ENCODE assay signal across 8 cellular contexts in genomic region chr2:11681722-11682589, GRCh38. TPM values are rescaled to one million over a fixed set of nuclear protein-coding genes. Genes with fewer than 3 reads are reported as not detected.
DNase-seq lines count a peak whose midpoint lies in the region; ATAC-seq and TF ChIP-seq lines count a peak whose summit lies in the region.

No MANE protein-coding gene starts in this region.

- WGBS in IMR-90 (ENCODE audit: extremely low coverage in 2 of 2, insufficient read length in 1 of 2), 2 experiments, result 55% methylated on average over 6 of the region's 31 CpGs; no CpG with 5 or more reads in 1 of the 2 experiments
- 65% methylated on average over 30 of the region's 31 CpGs for WGBS in hepatocyte (ENCODE audit: low lambda C conversion rate, missing lambda C conversion rate)

- TF ChIP-seq POLR2A in IMR-90 (IDR thresholded peaks at IDR 0.05; ENCODE audit: low read depth, low read length), result no peak

- H2BK5ac ChIP-seq in IMR-90 (ENCODE audit: low read depth, low read length, poor library complexity, severe bottlenecking), result no peak overlapping the region

- H2AK9ac ChIP-seq in IMR-90 (replicated peaks; ENCODE audit: low read depth, low read length, poor library complexity), result no peak overlapping the region

- H2BK20ac ChIP-seq in IMR-90 (ENCODE audit: low read depth, low read length), result no peak overlapping the region

- no peak overlapping the region for H3K4me3 ChIP-seq in IMR-90 (ENCODE audit: insufficient read depth, low read depth, low read length)
- no peak overlapping the region for H3K4me3 ChIP-seq in hepatocyte

- ATAC-seq in IMR-90 (ENCODE audit: low read depth), result no peak
- no peak for ATAC-seq in GM21360 (IDR thresholded peaks at IDR 0.05; ENCODE audit: unreplicated experiment)
- ATAC-seq in GM21526 (IDR thresholded peaks at IDR 0.05; ENCODE audit: low FRiP score, unreplicated experiment), result no peak

- dilution Hi-C loops in IMR-90 (cut with HindIII; ENCODE audit: low sequenced_read_pairs, unreplicated experiment), result no loop called here

- H3K9me1 ChIP-seq in IMR-90 (ENCODE audit: insufficient read depth, low read length), result no peaks in the 10 kb centered on the region; the same call in 1 of the 2 replicates

- POLR2A ChIA-PET in IMR-90 (lab: Charles Lee; ENCODE audit: unreplicated experiment), result no interaction called here

- peak; percentile 51 for TF ChIP-seq RAD21 in IMR-90 (IDR thresholded peaks at IDR 0.05; ENCODE audit: low read length)

- H2BK15ac ChIP-seq in IMR-90 (ENCODE audit: low read depth, low read length), result no peak overlapping the region

- H3K79me2 ChIP-seq in hepatocyte, result no peaks in the 10 kb centered on the region

- no peaks in the 10 kb centered on the region for H3K79me1 ChIP-seq in IMR-90 (ENCODE audit: low read depth in 1 of 2, low read length in 2 of 2)

- H4K5ac ChIP-seq in IMR-90 (ENCODE audit: low read depth, low read length), result no peak overlapping the region

- H3K4me3 Mint-ChIP-seq in activated naive CD8-positive, alpha-beta T cell treated with anti-CD3 and anti-CD28 coated beads for 36 hours, result no peak overlapping the region

- peaks cover 7% of the 10 kb centered on the region for H3K4me1 Mint-ChIP-seq in activated naive CD8-positive, alpha-beta T cell treated with anti-CD3 and anti-CD28 coated beads for 36 hours

- no peak overlapping the region for H3K56ac ChIP-seq in IMR-90 (ENCODE audit: extremely low read depth, insufficient read depth, low read length)

- H3K4me2 ChIP-seq in IMR-90 (ENCODE audit: low read depth, low read length) (no peak overlapping the region), hepatocyte (no peak overlapping the region)

- no peak for DNase-seq in IMR-90
- peak; percentile 39 for DNase-seq in SHP77 treated with DMSO at 0.1 percent for 48 hours (lab: John Stamatoyannopoulos, UW)
- DNase-seq in activated naive CD8-positive, alpha-beta T cell treated with anti-CD3 and anti-CD28 coated beads for 36 hours, result peak; percentile 66
- peak; percentile 62 for DNase-seq in hepatocyte (ENCODE audit: low spot score)
- DNase-seq in stimulated activated CD4-positive, alpha-beta T cell treated with anti-CD3 and anti-CD28 coated beads, Interleukin-4, amount 100 ng/mL, for 1 hour, result peak; percentile 57

- no peaks in the 10 kb centered on the region for H3K36me3 ChIP-seq in IMR-90 (ENCODE audit: control insufficient read depth, insufficient read depth, low read length)
- no peaks in the 10 kb centered on the region for H3K36me3 ChIP-seq in hepatocyte (replicated peaks; ENCODE audit: insufficient read depth, low read depth)

- TF ChIP-seq CTCF in GM12874 (IDR thresholded peaks at IDR 0.05; ENCODE audit: insufficient read depth, low read depth, low read length) (peak; percentile 91), IMR-90 (conservative IDR thresholded peaks at IDR 0.05; ENCODE audit: low read depth, low read length) (peak; percentile 61), hepatocyte (IDR thresholded peaks at IDR 0.05; ENCODE audit: poor library complexity) (peak; percentile 79)

- no peak overlapping the region for H2BK120ac ChIP-seq in IMR-90 (ENCODE audit: low read depth, low read length)

- in situ Hi-C loops in IMR-90 (cut with MboI; ENCODE audit: low sequenced_read_pairs), result no loop called here

- H2AK5ac ChIP-seq in IMR-90 (ENCODE audit: low read depth, low read length), result no peak overlapping the region

- no peak overlapping the region for H3K9ac ChIP-seq in IMR-90 (ENCODE audit: low read depth, low read length)

- CTCF ChIA-PET in IMR-90 (lab: Yijun Ruan, JAX), result interaction anchor here (0.6 to 2.0 kb wide), 3 partner anchors 10 to 1939 kb away, joined by 3 to 5 read pairs (median 3); partner anchors contain the start of gene NTSR2

- no peak overlapping the region for H3K14ac ChIP-seq in IMR-90 (replicated peaks; ENCODE audit: low read depth, low read length)

- H3K9me3 ChIP-seq in IMR-90 (ENCODE audit: control insufficient read depth, insufficient read depth, low read length), result no peaks in the 10 kb centered on the region
- no peaks in the 10 kb centered on the region for H3K9me3 ChIP-seq in hepatocyte (ENCODE audit: low read depth)

- no peak overlapping the region for H2AFZ ChIP-seq in IMR-90 (replicated peaks; ENCODE audit: low read length, poor library complexity)
- no peak overlapping the region for H2AFZ ChIP-seq in hepatocyte

- H3K9me2 ChIP-seq in hepatocyte (replicated peaks; ENCODE audit: insufficient read depth), result no peaks in the 10 kb centered on the region

- H3K27me3 Mint-ChIP-seq in activated naive CD8-positive, alpha-beta T cell treated with anti-CD3 and anti-CD28 coated beads for 36 hours, result peaks cover 23% of the 10 kb centered on the region

- no peak overlapping the region for H3K27ac Mint-ChIP-seq in activated naive CD8-positive, alpha-beta T cell treated with anti-CD3 and anti-CD28 coated beads for 36 hours

- no peaks in the 10 kb centered on the region for H4K20me1 ChIP-seq in IMR-90 (ENCODE audit: insufficient read depth, low read length)
- H4K20me1 ChIP-seq in hepatocyte (ENCODE audit: insufficient read depth, poor library complexity, severe bottlenecking), result no peaks in the 10 kb centered on the region

- no peak overlapping the region for H4K8ac ChIP-seq in IMR-90 (ENCODE audit: low read depth in 2 of 2, low read length in 2 of 2)

- H3K4me1 ChIP-seq in IMR-90 (ENCODE audit: control insufficient read depth, insufficient read depth, low read length), result peaks cover 8% of the 10 kb centered on the region; the same call in 1 of the 2 replicates
- H3K4me1 ChIP-seq in hepatocyte (ENCODE audit: insufficient read depth), result peaks cover 11% of the 10 kb centered on the region

- intact Hi-C loops in IMR-90 (cut with micrococcal nuclease), result loop anchor here (5.0 kb wide), 1 partner anchor 205 kb away; no protein-coding TSS in a partner anchor

- no peaks in the 10 kb centered on the region for H3K36me3 Mint-ChIP-seq in activated naive CD8-positive, alpha-beta T cell treated with anti-CD3 and anti-CD28 coated beads for 36 hours

- no peak overlapping the region for H4K91ac ChIP-seq in IMR-90 (ENCODE audit: insufficient read depth, low read depth, low read length)

- no peak overlapping the region for H3K4ac ChIP-seq in IMR-90 (ENCODE audit: low read depth, low read length)

- no peak overlapping the region for H3K18ac ChIP-seq in IMR-90 (ENCODE audit: low read depth, low read length)

- H3K27me3 ChIP-seq in IMR-90 (ENCODE audit: control insufficient read depth, insufficient read depth, low read length) (peaks cover 46% of the 10 kb centered on the region), hepatocyte (peaks cover 14% of the 10 kb centered on the region)

- H3K23ac ChIP-seq in IMR-90 (ENCODE audit: low read depth, low read length), result no peak overlapping the region

- H3K27ac ChIP-seq in IMR-90 (ENCODE audit: insufficient read depth, low read length), result no peak overlapping the region
- no peak overlapping the region for H3K27ac ChIP-seq in hepatocyte

- no peaks in the 10 kb centered on the region for H3K9me3 Mint-ChIP-seq in activated naive CD8-positive, alpha-beta T cell treated with anti-CD3 and anti-CD28 coated beads for 36 hours

- no TSS peak for BruUV-seq in IMR-90 (replicated peaks; lab: Mats Ljungman, UMichigan)

TF ChIP-seq in IMR-90, 13 proteins besides CTCF, POLR2A, EP300 and RAD21:
- TF ChIP-seq CHD1 (IDR thresholded peaks at IDR 0.05; ENCODE audit: low read depth, low read length) (no peak), SMC3 (IDR thresholded peaks at IDR 0.05; ENCODE audit: low read depth, low read length) (peak; percentile 36), CEBPB (IDR thresholded peaks at IDR 0.05; ENCODE audit: low read depth, low read length) (no peak)

RNA-seq across cellular contexts. Expression of gene NTSR2, which starts 12.0 kb away (rescaled TPM):
- total RNA-seq in IMR-90 (2012; rRNA removed) (not detected in 2 replicates), hepatocyte (not detected in 2 replicates)
- polyA plus RNA-seq in IMR-90 (2012; rRNA removed) (not detected in 2 replicates), hepatocyte (0.28 TPM in 1 of 2 replicates, not detected in the other)
- not detected in 2 replicates for polyA plus RNA-seq in IMR-90 (2012; cell fraction: cytosol; rRNA removed)
- not detected in 2 replicates for polyA plus RNA-seq in IMR-90 (2012; cell fraction: nucleus; rRNA removed; ENCODE audit: low replicate concordance)
- not detected for total RNA-seq in activated naive CD8-positive, alpha-beta T cell treated with anti-CD3 and anti-CD28 coated beads for 36 hours
